ENCODE assay signal across 30 cellular contexts in genomic region chr10:126334272-126334671, GRCh38. TPM values are rescaled to one million over a fixed set of nuclear protein-coding genes. Genes with fewer than 3 reads are reported as not detected.
"Had no signal": no experiment of that assay in that cellular context is flagged by ENCODE, and none has a peak within 500 bp of the region (broad histone marks: within the 10 kb centered on the region; RNA-seq: fewer than 3 reads in every experiment).

No MANE protein-coding gene starts in this region.

- H3K4me1 Mint-ChIP-seq: activated naive CD8-positive, alpha-beta T cell treated with anti-CD3 and anti-CD28 coated beads, Interleukin-2, amount 10 ng/mL, durations not matched to agents 7 days and 5 days; stimulated activated naive B cell treated with anti-CD40 and anti-IgM and Interleukin-4, amounts not matched to agents 10 μg/mL and 1 μg/mL and 100 μg/mL, for 72 hours had no signal

- FAIRE-seq: colon had no signal

- H3K9me3 ChIP-seq: breast epithelium, esophagus muscularis mucosa, heart right ventricle, lower lobe of right lung, right atrium auricular region, stomach, suprapubic skin, tibial nerve had no signal

- DNase-seq: activated CD4-positive, alpha-beta T cell treated with anti-CD3 and anti-CD28 coated beads for 4 hours; activated CD4-positive, alpha-beta T cell treated with anti-CD3 and anti-CD28 coated beads, Interleukin-2, amount 50 U/mL, for 4 hours; activated effector memory CD4-positive, alpha-beta T cell treated with Interleukin-2 at 50 U/mL for 16 hours; activated naive CD4-positive, alpha-beta T cell treated with Interleukin-2 at 50 U/mL for 16 hours; activated naive CD8-positive, alpha-beta T cell treated with anti-CD3 and anti-CD28 coated beads, Interleukin-2, amount 10 ng/mL, durations not matched to agents 7 days and 5 days; activated T-cell treated with anti-CD3 and anti-CD28 coated beads for 4 hours; activated T-cell treated with anti-CD3 and anti-CD28 coated beads, Interleukin-2, amount 50 U/mL, for 72 hours; amniotic stem cell; central memory CD4-positive, alpha-beta T cell; dermis blood vessel endothelial cell; effector CD4-positive, alpha-beta T cell; foreskin melanocyte; heart right ventricle; lower lobe of right lung; mesendoderm; nucleus accumbens; stimulated activated CD4-positive, alpha-beta T cell treated with anti-CD3 and anti-CD28 coated beads, Interleukin-1b, Interleukin-23, amount 100 ng/mL, for 48 hours; stimulated activated naive B cell treated with anti-CD40 and anti-IgM and Interleukin-4, amounts not matched to agents 10 μg/mL and 1 μg/mL and 100 μg/mL, for 72 hours; stomach had no signal

- H3K9ac ChIP-seq: parathyroid adenoma had no signal

- H3K27me3 ChIP-seq: breast epithelium, right atrium auricular region, stomach, suprapubic skin, tibial nerve had no signal

- H2AFZ ChIP-seq: parathyroid adenoma had no signal

- H3K27ac Mint-ChIP-seq: activated naive CD8-positive, alpha-beta T cell treated with anti-CD3 and anti-CD28 coated beads, Interleukin-2, amount 10 ng/mL, durations not matched to agents 7 days and 5 days; activated T-cell treated with anti-CD3 and anti-CD28 coated beads, Interleukin-2, amount 50 U/mL, for 72 hours; nephron; stimulated activated naive B cell treated with anti-CD40 and anti-IgM and Interleukin-4, amounts not matched to agents 10 μg/mL and 1 μg/mL and 100 μg/mL, for 72 hours had no signal

- ATAC-seq: activated T-cell treated with anti-CD3 and anti-CD28 coated beads, Interleukin-2, amount 50 U/mL, for 72 hours; heart right ventricle; left lobe of liver; lower lobe of right lung; stimulated activated naive B cell treated with anti-CD40 and anti-IgM and Interleukin-4, amounts not matched to agents 10 μg/mL and 1 μg/mL and 100 μg/mL, for 72 hours had no signal

- H3K27me3 Mint-ChIP-seq: activated naive CD8-positive, alpha-beta T cell treated with anti-CD3 and anti-CD28 coated beads, Interleukin-2, amount 10 ng/mL, durations not matched to agents 7 days and 5 days; stimulated activated naive B cell treated with anti-CD40 and anti-IgM and Interleukin-4, amounts not matched to agents 10 μg/mL and 1 μg/mL and 100 μg/mL, for 72 hours had no signal

- H3K36me3 Mint-ChIP-seq: activated naive CD8-positive, alpha-beta T cell treated with anti-CD3 and anti-CD28 coated beads, Interleukin-2, amount 10 ng/mL, durations not matched to agents 7 days and 5 days; stimulated activated naive B cell treated with anti-CD40 and anti-IgM and Interleukin-4, amounts not matched to agents 10 μg/mL and 1 μg/mL and 100 μg/mL, for 72 hours had no signal

- H3K36me3 ChIP-seq: breast epithelium, esophagus muscularis mucosa, heart right ventricle, lower lobe of right lung, right atrium auricular region, stomach, suprapubic skin, tibial nerve had no signal

- H3K27ac ChIP-seq: breast epithelium, esophagus muscularis mucosa, heart right ventricle, lower lobe of right lung, parathyroid adenoma, right atrium auricular region, stomach, suprapubic skin, tibial nerve, VCaP had no signal

- H3K4me3 ChIP-seq: breast epithelium, esophagus muscularis mucosa, heart right ventricle, lower lobe of right lung, right atrium auricular region, smooth muscle cell, stomach, suprapubic skin, tibial nerve had no signal

- H3K9me3 Mint-ChIP-seq: activated naive CD8-positive, alpha-beta T cell treated with anti-CD3 and anti-CD28 coated beads, Interleukin-2, amount 10 ng/mL, durations not matched to agents 7 days and 5 days; nephron had no signal

- H3K4me2 ChIP-seq: smooth muscle cell had no signal

- H3K4me1 ChIP-seq: breast epithelium, esophagus muscularis mucosa, heart right ventricle, lower lobe of right lung, right atrium auricular region, stomach, suprapubic skin, tibial nerve had no signal

- H3K4me3 Mint-ChIP-seq: activated naive CD8-positive, alpha-beta T cell treated with anti-CD3 and anti-CD28 coated beads, Interleukin-2, amount 10 ng/mL, durations not matched to agents 7 days and 5 days; activated T-cell treated with anti-CD3 and anti-CD28 coated beads, Interleukin-2, amount 50 U/mL, for 72 hours; nephron; stimulated activated naive B cell treated with anti-CD40 and anti-IgM and Interleukin-4, amounts not matched to agents 10 μg/mL and 1 μg/mL and 100 μg/mL, for 72 hours had no signal

RNA-seq across cellular contexts. Expression of gene ADAM12, which starts 54.0 kb away (rescaled TPM):
- total RNA-seq: left lobe of liver had no signal
